In the genomic region with DNA sequence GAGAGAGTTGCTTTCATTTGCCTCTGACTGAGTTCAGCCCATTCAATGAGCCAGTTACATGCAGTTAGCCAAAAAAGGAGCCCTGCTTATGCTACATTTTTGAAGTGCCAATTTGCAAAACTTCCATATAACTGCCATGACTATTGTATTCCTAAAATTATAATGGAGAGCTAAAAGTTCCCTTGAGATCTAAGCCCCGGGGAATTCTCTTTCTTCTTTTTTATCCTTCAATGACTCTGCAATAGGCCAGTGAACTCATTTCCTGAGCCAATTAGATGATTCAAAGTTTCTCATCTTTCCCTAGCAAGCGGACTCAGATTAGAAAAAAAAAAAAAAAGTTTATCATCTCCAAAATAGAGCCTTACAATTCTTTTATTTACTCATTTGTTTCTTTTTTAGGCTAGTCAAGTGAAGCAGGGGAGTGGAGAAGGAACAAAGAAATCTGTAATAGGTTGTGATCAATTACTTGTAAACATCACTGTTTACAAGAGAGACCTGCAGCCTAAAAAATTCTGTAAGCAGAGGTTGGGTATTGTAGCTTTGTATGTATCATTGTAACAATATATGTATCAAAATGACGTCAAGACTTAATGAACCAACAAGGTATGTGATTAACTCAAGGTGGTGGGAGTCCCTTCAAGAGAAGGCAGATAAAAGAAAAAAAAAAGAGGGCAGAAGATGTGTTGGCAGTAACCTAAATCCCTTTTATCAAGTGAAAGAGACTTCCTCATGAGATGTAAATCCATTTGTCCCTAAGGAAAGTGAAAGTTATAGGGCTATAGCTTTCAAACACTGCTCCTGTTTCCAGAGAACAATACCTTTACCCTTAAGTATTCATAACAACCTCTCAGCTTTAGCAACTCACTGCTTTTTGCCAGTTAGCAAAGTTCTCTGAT, we compare ENCODE assay signal across 1 cellular context.
TF ChIP-seq lines count a peak whose summit lies in the region.

No MANE protein-coding gene starts in this region.

TF ChIP-seq in GM12878, 131 proteins besides CTCF, POLR2A, EP300 and RAD21 (continued from another document):
- peak; percentile 36 for TF ChIP-seq MEF2B (IDR thresholded peaks at IDR 0.05; ENCODE audit: partially characterized antibody, poor library complexity, severe bottlenecking)
